In genomic region chr3:97885931-97886824, GRCh38 we compare ENCODE assay signal across 19 cellular contexts.
DNase-seq lines count a peak whose midpoint lies in the region; ATAC-seq and TF ChIP-seq lines count a peak whose summit lies in the region.
"Had no signal": no experiment of that assay in that cellular context is flagged by ENCODE, and none has a peak within 500 bp of the region (broad histone marks: within the 10 kb centered on the region; RNA-seq: fewer than 3 reads in every experiment).

No MANE protein-coding gene starts in this region.

- TF ChIP-seq POLR2A in heart left ventricle (IDR thresholded peaks at IDR 0.05) (no peak), gastrocnemius medialis (IDR thresholded peaks at IDR 0.05) (no peak)

- intact Hi-C loops in heart left ventricle (cut with DNase I) = loop anchor here in 2 of 10 donors (5.0 kb wide), 1 partner anchor 64 kb away; the partner anchor contains the start of gene CRYBG3 (in 2 of the 2)
- intact Hi-C loops in gastrocnemius medialis (cut with DNase I; ENCODE audit: low total_unique reads) = no loop called here

- peaks cover 0 to 66% (median 55%) of the 10 kb centered on the region in 9 donors for H3K36me3 ChIP-seq in heart left ventricle
- peaks cover 0 to 66% of the 10 kb centered on the region in 2 donors for H3K36me3 ChIP-seq in gastrocnemius medialis

- peak in 2 of 4 donors; percentile 42 to 60 for ATAC-seq in heart left ventricle
- no peak for ATAC-seq in gastrocnemius medialis
- ATAC-seq in HG02798 (IDR thresholded peaks at IDR 0.05; ENCODE audit: poor library complexity, unreplicated experiment) = no peak
- ATAC-seq: HCT116 had no signal

- H3K4me1 ChIP-seq in heart left ventricle (peaks cover 0 to 42% (median 26%) of the 10 kb centered on the region in 12 donors), gastrocnemius medialis (peaks cover 0 to 5% of the 10 kb centered on the region in 2 donors)

- H3K27ac ChIP-seq in heart left ventricle = peak overlapping the region in 11 of 12 donors; percentile 28 to 65 (median 49)
- H3K27ac ChIP-seq in gastrocnemius medialis = peak overlapping the region; percentile 4 to 46 (median 20)
- H3K27ac ChIP-seq: GM23248 had no signal

- H3K27me3 ChIP-seq in heart left ventricle (no peaks in the 10 kb centered on the region), gastrocnemius medialis (no peaks in the 10 kb centered on the region)

- in situ Hi-C loops in gastrocnemius medialis (cut with MboI; ENCODE audit: low sequenced_read_pairs in 4 of 4) = no loop called here

- no peaks in the 10 kb centered on the region for H3K9me3 ChIP-seq in heart left ventricle
- H3K9me3 ChIP-seq in gastrocnemius medialis = no peaks in the 10 kb centered on the region

- peak; percentile 14 for DNase-seq in AG20443 (ENCODE audit: low spot score)
- peak; percentile 46 for DNase-seq in dermis blood vessel endothelial cell
- no peak for DNase-seq in heart left ventricle
- DNase-seq in gastrocnemius medialis = no peak
- no peak for DNase-seq in globus pallidus (ENCODE audit: low spot score)
- DNase-seq in COR-L47 (lab: John Stamatoyannopoulos, UW) = no peak
- DNase-seq in activated CD4-positive, alpha-beta T cell treated with anti-CD3 and anti-CD28 coated beads, Interleukin-2, amount 50 U/mL, for 1 hour = no peak
- DNase-seq: CD4-positive, alpha-beta T cell; DMS79 treated with DMSO at 0.1 percent for 48 hours; GDM1; GM23248; KBM-7; NCI-H1436 treated with DMSO at 0.1 percent for 48 hours; NCI-H345; NCI-H526 treated with DMSO at 0.1 percent for 48 hours; OCI-M1; RPMI8226 had no signal

- H3K4me3 ChIP-seq in heart left ventricle = no peak overlapping the region
- no peak overlapping the region for H3K4me3 ChIP-seq in gastrocnemius medialis
- H3K4me3 ChIP-seq: GM23248 had no signal

- 54 to 61% (median 55%) methylated on average over 3 of the region's 3 CpGs for WGBS in heart left ventricle, 4 donors

- TF ChIP-seq CTCF in heart left ventricle (IDR thresholded peaks at IDR 0.05) (no peak), gastrocnemius medialis (IDR thresholded peaks at IDR 0.05 in 4 of 5, conservative IDR thresholded peaks at IDR 0.05 in 1 of 5) (no peak)

Comparison
In these comparisons a context has a peak if more than half of its experiments do, and no peak if none do; other contexts are left out.
1. DNase-seq: peak in AG20443 (single experiment) and dermis blood vessel endothelial cell (single experiment); none in heart left ventricle (0 of 5), gastrocnemius medialis (0 of 2), globus pallidus (single experiment), COR-L47 (single experiment) and activated CD4-positive, alpha-beta T cell treated with anti-CD3 and anti-CD28 coated beads, Interleukin-2, amount 50 U/mL, for 1 hour (single experiment).